In genomic region chr15:64825431-64826294, GRCh38 we compare ENCODE assay signal across 8 cellular contexts. TPM values are rescaled to one million over a fixed set of nuclear protein-coding genes. Genes with fewer than 3 reads are reported as not detected.
DNase-seq lines count a peak whose midpoint lies in the region; ATAC-seq and TF ChIP-seq lines count a peak whose summit lies in the region.

Gene PIF1 (minus strand): TSS chr15:64825647. CDS start chr15:64824335, 1,312 bp downstream.

- H3K9ac ChIP-seq in mucosa of stomach (ENCODE audit: low read length), result peak within 1 kb of the TSS; percentile 42

- peak within 1 kb of the TSS; percentile 61 for H3K4me3 ChIP-seq in mucosa of stomach (ENCODE audit: low read length)

- no peaks in the 10 kb centered on the region for H3K36me3 ChIP-seq in mucosa of stomach (ENCODE audit: control insufficient read depth, insufficient read depth, low read length)

- DNase-seq in DMS79 (lab: John Stamatoyannopoulos, UW) (peak; percentile 85), KG1 (lab: John Stamatoyannopoulos, UW) (peak; percentile 93), erythroblast (lab: John Stamatoyannopoulos, UW) (peak; percentile 98 to 99)
- peak; percentile 74 for DNase-seq in activated T-cell treated with anti-CD3 and anti-CD28 coated beads, Interleukin-2, amount 50 U/mL, for 1 hour
- peak; percentile 89 for DNase-seq in stimulated activated CD8-positive, alpha-beta memory T cell treated with anti-CD3 and anti-CD28 coated beads, Interleukin-4, amount 100 ng/mL, for 48 hours

- no peaks in the 10 kb centered on the region for H3K9me3 ChIP-seq in mucosa of stomach (ENCODE audit: control insufficient read depth, low read length)

- peaks cover 4% of the 10 kb centered on the region for H3K27me3 ChIP-seq in mucosa of stomach (ENCODE audit: control insufficient read depth, insufficient read depth, low read length)

- peaks cover 11% of the 10 kb centered on the region for H3K4me1 ChIP-seq in mucosa of stomach (ENCODE audit: control insufficient read depth, insufficient read depth, low read length)

- peak; percentile 85 for ATAC-seq in GM21737 (IDR thresholded peaks at IDR 0.05; ENCODE audit: unreplicated experiment)

- peak; percentile 91 for TF ChIP-seq POLR2A in erythroblast (IDR thresholded peaks at IDR 0.05; ENCODE audit: low read length)

TF ChIP-seq in PFSK-1, 5 proteins besides CTCF, POLR2A, EP300 and RAD21:
- TF ChIP-seq FOXP2 (optimal IDR thresholded peaks at IDR 0.05; ENCODE audit: borderline replicate concordance, extremely low read depth, extremely low read length, insufficient read depth), result peak; percentile 50
- TF ChIP-seq REST (IDR thresholded peaks at IDR 0.05; ENCODE audit: insufficient read depth in 1 of 2, low read depth in 2 of 2, low read length in 2 of 2), result no peak; a peak in 1 of 4 replicates
- TF ChIP-seq SIN3A (IDR thresholded peaks at IDR 0.05; ENCODE audit: borderline replicate concordance, insufficient read depth, low read length), result peak; percentile 90; the same call in 1 of the 2 replicates
- peak; percentile 78 for TF ChIP-seq TAF1 (IDR thresholded peaks at IDR 0.05; ENCODE audit: borderline replicate concordance, insufficient read depth, low read length)
- peak; percentile 95 for TF ChIP-seq POLR2AphosphoS5 (IDR thresholded peaks at IDR 0.05; ENCODE audit: low read depth, low read length)

RNA-seq across cellular contexts. Expression of gene PIF1, which starts in this region (rescaled TPM):
- 9.0 TPM for polyA plus RNA-seq in PFSK-1 (2012; ENCODE audit: insufficient read length, low read depth)

Comparison
In these comparisons a context has a peak if more than half of its experiments do, and no peak if none do; other contexts are left out.
1. Peak in every context shown above with its lines: DNase-seq, ATAC-seq and H3K4me3 ChIP-seq.